ENCODE assay signal across 14 cellular contexts in the genomic region with DNA sequence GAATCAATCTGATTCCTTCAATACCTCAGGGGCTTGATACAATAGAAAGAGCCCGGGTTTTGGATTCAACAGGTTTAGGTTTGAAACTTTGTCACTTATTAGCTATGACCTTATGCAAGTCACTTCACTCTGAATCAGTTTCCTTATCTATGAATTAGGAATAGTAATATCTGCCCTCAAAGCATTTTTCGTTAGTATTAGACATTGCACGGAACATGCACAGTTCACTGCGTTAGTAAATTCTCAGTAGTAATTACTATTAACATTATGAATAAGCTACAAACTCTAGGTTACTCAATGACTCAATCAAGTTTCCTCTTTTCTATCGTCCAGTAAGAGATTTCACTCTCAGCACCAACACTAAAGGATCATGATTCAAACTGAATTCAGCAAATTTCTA.
A peak's percentile ranks its signal among the peaks of the same experiment; 100 is the strongest.
DNase-seq lines count a peak whose midpoint lies in the region; ATAC-seq and TF ChIP-seq lines count a peak whose summit lies in the region.
"Had no signal": no experiment of that assay in that cellular context is flagged by ENCODE, and none has a peak within 500 bp of the region (broad histone marks: within the 10 kb centered on the region; RNA-seq: fewer than 3 reads in every experiment).

No MANE protein-coding gene starts in this region.

- no peaks in the 10 kb centered on the region for H3K27me3 Mint-ChIP-seq in activated CD4-positive, alpha-beta T cell treated with anti-CD3 and anti-CD28 coated beads for 36 hours
- H3K27me3 Mint-ChIP-seq in CD14-positive monocyte (ENCODE audit: low read depth in 3 of 3), result no peaks in the 10 kb centered on the region
- H3K27me3 Mint-ChIP-seq: progenitor cell of endocrine pancreas had no signal

- TF ChIP-seq CTCF in right lobe of liver (IDR thresholded peaks at IDR 0.05) (no peak), CD14-positive monocyte (IDR thresholded peaks at IDR 0.05) (no peak)

- no peak overlapping the region for H3K27ac ChIP-seq in right lobe of liver
- H3K27ac ChIP-seq: thoracic aorta had no signal

- WGBS in right lobe of liver (ENCODE audit: insufficient coverage, low coverage, low lambda C conversion rate, missing lambda C conversion rate), result 90% methylated on average over 5 of the region's 5 CpGs

- peaks cover 59% of the 10 kb centered on the region for H3K36me3 Mint-ChIP-seq in activated CD4-positive, alpha-beta T cell treated with anti-CD3 and anti-CD28 coated beads for 36 hours (ENCODE audit: low read depth)
- peaks cover 46 to 51% of the 10 kb centered on the region in 2 donors for H3K36me3 Mint-ChIP-seq in CD14-positive monocyte

- H3K4me1 ChIP-seq in right lobe of liver, result peaks cover 0 to 12% (median 0%) of the 10 kb centered on the region in 4 donors

- POLR2A ChIA-PET in activated CD4-positive, alpha-beta T cell treated with anti-CD3 and anti-CD28 coated beads for 36 hours (lab: Charles Lee), result no interaction called here

- H3K27ac Mint-ChIP-seq in activated CD4-positive, alpha-beta T cell treated with anti-CD3 and anti-CD28 coated beads for 36 hours, result no peak overlapping the region
- no peak overlapping the region for H3K27ac Mint-ChIP-seq in CD14-positive monocyte
- H3K27ac Mint-ChIP-seq: progenitor cell of endocrine pancreas had no signal

- no peaks in the 10 kb centered on the region for H3K9me3 ChIP-seq in right lobe of liver
- H3K9me3 ChIP-seq: thoracic aorta had no signal

- no peaks in the 10 kb centered on the region for H3K27me3 ChIP-seq in right lobe of liver

- H3K36me3 ChIP-seq in right lobe of liver, result peaks cover 0 to 5% (median 0%) of the 10 kb centered on the region in 4 donors
- H3K36me3 ChIP-seq: thoracic aorta had no signal

- peaks cover 30% of the 10 kb centered on the region for H3K4me1 Mint-ChIP-seq in activated CD4-positive, alpha-beta T cell treated with anti-CD3 and anti-CD28 coated beads for 36 hours
- H3K4me1 Mint-ChIP-seq in CD14-positive monocyte, result no peaks in the 10 kb centered on the region

- TF ChIP-seq POLR2A in right lobe of liver (IDR thresholded peaks at IDR 0.05), result no peak

- no peaks in the 10 kb centered on the region for H3K9me3 Mint-ChIP-seq in activated CD4-positive, alpha-beta T cell treated with anti-CD3 and anti-CD28 coated beads for 36 hours (ENCODE audit: low read depth)
- H3K9me3 Mint-ChIP-seq in CD14-positive monocyte, result no peaks in the 10 kb centered on the region

- intact Hi-C loops in activated CD4-positive, alpha-beta T cell treated with anti-CD3 and anti-CD28 coated beads for 36 hours (cut with DNase I, micrococcal nuclease), result loop anchor here in 1 of 2 experiments (10.0 kb wide), 1 partner anchor 165 kb away; the partner anchor contains the start of gene PLXNC1
- intact Hi-C loops in right lobe of liver (cut with DNase I) (no loop called here), CD14-positive monocyte (cut with micrococcal nuclease) (no loop called here)

- no peak for DNase-seq in activated CD4-positive, alpha-beta T cell treated with anti-CD3 and anti-CD28 coated beads for 36 hours
- DNase-seq in activated CD4-positive, alpha-beta T cell treated with anti-CD3 and anti-CD28 coated beads, Interleukin-2, amount 50 U/mL, for 4 hours, result no peak
- no peak for DNase-seq in right lobe of liver
- no peak for DNase-seq in CD14-positive monocyte (ENCODE audit: low spot score)
- DNase-seq in activated naive CD4-positive, alpha-beta T cell (lab: John Stamatoyannopoulos, UW), result no peak
- no peak for DNase-seq in GF-D8 (lab: John Stamatoyannopoulos, UW)
- DNase-seq: DMS53, hippocampal formation, mesenchymal stem cell had no signal

- peak; percentile 15 for ATAC-seq in activated CD4-positive, alpha-beta T cell treated with anti-CD3 and anti-CD28 coated beads for 36 hours
- ATAC-seq in GM21723 (IDR thresholded peaks at IDR 0.05; ENCODE audit: unreplicated experiment) (peak; percentile 68), HG03135 (IDR thresholded peaks at IDR 0.05; ENCODE audit: unreplicated experiment) (peak; percentile 71), right lobe of liver (no peak)
- ATAC-seq: K562 had no signal

- CTCF ChIA-PET in activated CD4-positive, alpha-beta T cell treated with anti-CD3 and anti-CD28 coated beads for 36 hours (lab: Charles Lee), result no interaction called here

- no peak overlapping the region for H3K4me3 ChIP-seq in right lobe of liver
- H3K4me3 ChIP-seq: K562, thoracic aorta had no signal

- H3K4me3 Mint-ChIP-seq in activated CD4-positive, alpha-beta T cell treated with anti-CD3 and anti-CD28 coated beads for 36 hours, result no peak overlapping the region
- H3K4me3 Mint-ChIP-seq in CD14-positive monocyte, result no peak overlapping the region

Comparison
In these comparisons a context has a peak if more than half of its experiments do, and no peak if none do; other contexts are left out.
1. ATAC-seq: peak in activated CD4-positive, alpha-beta T cell treated with anti-CD3 and anti-CD28 coated beads for 36 hours (single experiment), GM21723 (single experiment) and HG03135 (single experiment); none in right lobe of liver (0 of 4).